Comparison of ENCODE assay signal across 34 cellular contexts in genomic region chr11:123694551-123694950, GRCh38. TPM values are rescaled to one million over a fixed set of nuclear protein-coding genes. Genes with fewer than 3 reads are reported as not detected.
DNase-seq lines count a peak whose midpoint lies in the region; ATAC-seq and TF ChIP-seq lines count a peak whose summit lies in the region.
"Had no signal": no experiment of that assay in that cellular context is flagged by ENCODE, and none has a peak within 500 bp of the region (broad histone marks: within the 10 kb centered on the region; RNA-seq: fewer than 3 reads in every experiment).

No MANE protein-coding gene starts in this region.

- intact Hi-C loops in IMR-90 (cut with micrococcal nuclease), result no loop called here
- intact Hi-C loops in upper lobe of right lung (cut with DNase I), result no loop called here
- intact Hi-C loops in OCI-LY7 (cut with micrococcal nuclease; ENCODE audit: unreplicated experiment), result no loop called here

- no peak overlapping the region for H4K91ac ChIP-seq in IMR-90 (ENCODE audit: insufficient read depth, low read depth, low read length)

- H2AK5ac ChIP-seq in IMR-90 (ENCODE audit: low read depth, low read length) (no peak overlapping the region), mesendoderm (ENCODE audit: low read length) (no peak overlapping the region)

- H4K5ac ChIP-seq in IMR-90 (ENCODE audit: low read depth, low read length) (no peak overlapping the region), mesendoderm (ENCODE audit: low read length) (no peak overlapping the region)

- TF ChIP-seq CTCF in IMR-90 (conservative IDR thresholded peaks at IDR 0.05; ENCODE audit: low read depth, low read length), result no peak
- no peak for TF ChIP-seq CTCF in fibroblast of mammary gland (conservative IDR thresholded peaks at IDR 0.05; ENCODE audit: control insufficient read depth, insufficient read depth, low read depth, low read length)
- no peak for TF ChIP-seq CTCF in upper lobe of right lung (IDR thresholded peaks at IDR 0.05)
- no peak for TF ChIP-seq CTCF in OCI-LY7 (conservative IDR thresholded peaks at IDR 0.05; ENCODE audit: low read length)

- H4K8ac ChIP-seq in IMR-90 (ENCODE audit: low read depth in 2 of 2, low read length in 2 of 2), result no peak overlapping the region
- no peak overlapping the region for H4K8ac ChIP-seq in mesendoderm (ENCODE audit: low read depth, low read length)

- H3K9me1 ChIP-seq in IMR-90 (ENCODE audit: insufficient read depth, low read length), result no peaks in the 10 kb centered on the region

- dilution Hi-C loops in IMR-90 (cut with HindIII; ENCODE audit: low sequenced_read_pairs, unreplicated experiment), result no loop called here

- peaks cover 8% of the 10 kb centered on the region for H3K27me3 ChIP-seq in IMR-90 (ENCODE audit: control insufficient read depth, insufficient read depth, low read length)
- H3K27me3 ChIP-seq in upper lobe of right lung, result peaks cover 32% of the 10 kb centered on the region
- no peaks in the 10 kb centered on the region for H3K27me3 ChIP-seq in mesendoderm (ENCODE audit: insufficient read depth, low read length, poor library complexity)
- H3K27me3 ChIP-seq: ovary had no signal

- no peak overlapping the region for H2BK15ac ChIP-seq in IMR-90 (ENCODE audit: low read depth, low read length)
- no peak overlapping the region for H2BK15ac ChIP-seq in mesendoderm (replicated peaks; ENCODE audit: low read depth)

- no peak overlapping the region for H3K4me3 ChIP-seq in IMR-90 (ENCODE audit: insufficient read depth, low read depth, low read length)
- H3K4me3 ChIP-seq in fibroblast of mammary gland (ENCODE audit: control insufficient read depth, low read depth, low read length), result no peak overlapping the region
- H3K4me3 ChIP-seq in upper lobe of right lung, result no peak overlapping the region
- no peak overlapping the region for H3K4me3 ChIP-seq in OCI-LY7 (ENCODE audit: low read depth, low read length, poor library complexity, severe bottlenecking)
- no peak overlapping the region for H3K4me3 ChIP-seq in mesendoderm (ENCODE audit: low read length)
- H3K4me3 ChIP-seq: adrenal gland, left lung, MG63, ovary, suprapubic skin had no signal

- H3K4me2 ChIP-seq in IMR-90 (ENCODE audit: low read depth, low read length) (no peak overlapping the region), OCI-LY7 (ENCODE audit: low read length) (no peak overlapping the region), mesendoderm (ENCODE audit: low read length) (no peak overlapping the region)

- no peaks in the 10 kb centered on the region for H3K9me2 ChIP-seq in OCI-LY7 (ENCODE audit: insufficient read depth, low read length)

- CTCF ChIA-PET in IMR-90 (lab: Yijun Ruan, JAX), result interaction anchor here (0.6 kb wide), 1 partner anchor 114 kb away, joined by 4 read pairs; no protein-coding TSS in a partner anchor
- CTCF ChIA-PET in OCI-LY7 (lab: Charles Lee; ENCODE audit: unreplicated experiment), result no interaction called here

- H3K79me1 ChIP-seq in IMR-90 (ENCODE audit: low read depth in 1 of 2, low read length in 2 of 2), result no peaks in the 10 kb centered on the region
- no peaks in the 10 kb centered on the region for H3K79me1 ChIP-seq in mesendoderm (ENCODE audit: low read length)

- no peak for TF ChIP-seq RAD21 in IMR-90 (IDR thresholded peaks at IDR 0.05; ENCODE audit: low read length)

- H2BK5ac ChIP-seq in IMR-90 (ENCODE audit: low read depth, low read length, poor library complexity, severe bottlenecking) (no peak overlapping the region), mesendoderm (ENCODE audit: low read length) (no peak overlapping the region)

- ATAC-seq in IMR-90 (ENCODE audit: low read depth) (no peak), upper lobe of right lung (no peak)
- ATAC-seq: left lung, SK-N-SH treated with all-trans-retinoic acid at 6 μM for 48 hours, T-helper 17 cell had no signal

- H3K36me3 ChIP-seq in IMR-90 (ENCODE audit: control insufficient read depth, insufficient read depth, low read length), result no peaks in the 10 kb centered on the region
- H3K36me3 ChIP-seq in upper lobe of right lung, result no peaks in the 10 kb centered on the region
- no peaks in the 10 kb centered on the region for H3K36me3 ChIP-seq in OCI-LY7 (ENCODE audit: insufficient read depth, low read length)
- no peaks in the 10 kb centered on the region for H3K36me3 ChIP-seq in mesendoderm (ENCODE audit: control insufficient read depth, insufficient read depth, low read length)
- H3K36me3 ChIP-seq: adrenal gland, left lung, MG63, ovary, suprapubic skin had no signal

- H2BK120ac ChIP-seq in IMR-90 (ENCODE audit: low read depth, low read length) (no peak overlapping the region), mesendoderm (ENCODE audit: low read depth, low read length) (no peak overlapping the region)

- no peaks in the 10 kb centered on the region for H3K4me1 ChIP-seq in IMR-90 (ENCODE audit: control insufficient read depth, insufficient read depth, low read length)
- no peaks in the 10 kb centered on the region for H3K4me1 ChIP-seq in upper lobe of right lung
- H3K4me1 ChIP-seq in OCI-LY7 (ENCODE audit: insufficient read depth, low read length, poor library complexity, severe bottlenecking), result no peaks in the 10 kb centered on the region
- H3K4me1 ChIP-seq in mesendoderm (ENCODE audit: control insufficient read depth, low read depth, low read length), result no peaks in the 10 kb centered on the region
- H3K4me1 ChIP-seq: adrenal gland, left lung, suprapubic skin had no signal

- H3K27ac ChIP-seq in IMR-90 (ENCODE audit: insufficient read depth, low read length) (no peak overlapping the region), upper lobe of right lung (no peak overlapping the region), OCI-LY7 (ENCODE audit: low read depth, low read length, poor library complexity, severe bottlenecking) (no peak overlapping the region), mesendoderm (ENCODE audit: low read depth, low read length) (no peak overlapping the region)
- H3K27ac ChIP-seq: adrenal gland, left lung, ovary, suprapubic skin had no signal

- no peak overlapping the region for H3K23ac ChIP-seq in IMR-90 (ENCODE audit: low read depth, low read length)
- H3K23ac ChIP-seq in mesendoderm (ENCODE audit: low read length), result no peak overlapping the region

- H3K79me2 ChIP-seq in OCI-LY7 (ENCODE audit: insufficient read depth, low read depth, low read length), result no peaks in the 10 kb centered on the region
- no peaks in the 10 kb centered on the region for H3K79me2 ChIP-seq in mesendoderm (ENCODE audit: control insufficient read depth, insufficient read depth, low read length)

- H3K4ac ChIP-seq in IMR-90 (ENCODE audit: low read depth, low read length) (no peak overlapping the region), mesendoderm (ENCODE audit: low read depth, low read length) (no peak overlapping the region)

- DNase-seq in EH (ENCODE audit: low read depth) (peak; percentile 11), IMR-90 (no peak), OCI-M1 (lab: John Stamatoyannopoulos, UW) (peak; percentile 60), fibroblast of mammary gland (ENCODE audit: low read depth) (peak; percentile 28), upper lobe of right lung (no peak), OCI-LY7 (ENCODE audit: low spot score) (no peak), NCI-H2029 treated with DMSO at 0.1 percent for 48 hours (lab: John Stamatoyannopoulos, UW) (no peak), mesendoderm (no peak)
- DNase-seq: activated CD4-positive, alpha-beta memory T cell treated with anti-CD3 and anti-CD28 coated beads, Interleukin-2, amount 10 ng/mL, durations not matched to agents 7 days and 5 days; activated CD4-positive, alpha-beta T cell treated with anti-CD3 and anti-CD28 coated beads for 1 hour; activated CD8-positive, alpha-beta memory T cell treated with anti-CD3 and anti-CD28 coated beads, Interleukin-2, amount 50 U/mL, for 4 hours; activated naive CD4-positive, alpha-beta T cell treated with Interleukin-2 at 50 U/mL for 16 hours; adrenal gland; Calu3; CD4-positive, CD25-positive, alpha-beta regulatory T cell; H7; islet precursor cell; KG1; left lung; mesenchymal stem cell; MG63; NCI-H1436; NCI-H2107; NCI-H446 treated with DMSO at 0.1 percent for 48 hours; ovary; Right ventricle myocardium superior; stimulated activated naive CD4-positive, alpha-beta T cell; T-helper 17 cell had no signal

- no peak overlapping the region for H3K9ac ChIP-seq in IMR-90 (ENCODE audit: low read depth, low read length)
- no peak overlapping the region for H3K9ac ChIP-seq in mesendoderm (ENCODE audit: low read length)

- H3K18ac ChIP-seq in IMR-90 (ENCODE audit: low read depth, low read length), result no peak overlapping the region
- no peak overlapping the region for H3K18ac ChIP-seq in mesendoderm (ENCODE audit: low read length)

- no peaks in the 10 kb centered on the region for H3K9me3 ChIP-seq in IMR-90 (ENCODE audit: control insufficient read depth, insufficient read depth, low read length)
- no peaks in the 10 kb centered on the region for H3K9me3 ChIP-seq in upper lobe of right lung
- no peaks in the 10 kb centered on the region for H3K9me3 ChIP-seq in OCI-LY7 (ENCODE audit: low read length)
- H3K9me3 ChIP-seq: adrenal gland, left lung, MG63, ovary, suprapubic skin had no signal

- POLR2A ChIA-PET in IMR-90 (lab: Charles Lee; ENCODE audit: unreplicated experiment), result no interaction called here
- POLR2A ChIA-PET in OCI-LY7 (lab: Charles Lee), result interaction anchor here (1.1 kb wide), 1 partner anchor 8 kb away, joined by 3 read pairs; no protein-coding TSS in a partner anchor

- in situ Hi-C loops in IMR-90 (cut with MboI; ENCODE audit: low sequenced_read_pairs), result no loop called here

- no peak overlapping the region for H2BK20ac ChIP-seq in IMR-90 (ENCODE audit: low read depth, low read length)

- no TSS peak for BruUV-seq in IMR-90 (replicated peaks; lab: Mats Ljungman, UMichigan)
- no TSS peak for BruUV-seq in OCI-LY7 (replicated peaks; lab: Mats Ljungman, UMichigan)

- no peak for TF ChIP-seq POLR2A in IMR-90 (IDR thresholded peaks at IDR 0.05; ENCODE audit: low read depth, low read length)

- H2AK9ac ChIP-seq in IMR-90 (replicated peaks; ENCODE audit: low read depth, low read length, poor library complexity), result no peak overlapping the region

- no peaks in the 10 kb centered on the region for H4K20me1 ChIP-seq in IMR-90 (ENCODE audit: insufficient read depth, low read length)
- H4K20me1 ChIP-seq in OCI-LY7 (ENCODE audit: insufficient read depth, low read length), result no peaks in the 10 kb centered on the region

- no CpG with 5 or more reads among the region's 2 CpGs for WGBS in IMR-90 (ENCODE audit: extremely low coverage in 2 of 2, insufficient read length in 1 of 2), 2 experiments
- no CpG with 5 or more reads among the region's 2 CpGs for whole genome bisulfite sequencing in mesendoderm (ENCODE audit: extremely low coverage, insufficient coverage, low lambda C conversion rate)

- no peak overlapping the region for H3K56ac ChIP-seq in IMR-90 (ENCODE audit: extremely low read depth, insufficient read depth, low read length)
- no peak overlapping the region for H3K56ac ChIP-seq in mesendoderm (ENCODE audit: low read length)

- H2AFZ ChIP-seq in IMR-90 (replicated peaks; ENCODE audit: low read length, poor library complexity), result no peak overlapping the region
- H2AFZ ChIP-seq in OCI-LY7 (ENCODE audit: low read length), result no peak overlapping the region

- H3K14ac ChIP-seq in IMR-90 (replicated peaks; ENCODE audit: low read depth, low read length), result no peak overlapping the region

RNA-seq across cellular contexts. Expression of gene SCN3B, which starts 40.1 kb away (rescaled TPM):
- total RNA-seq in IMR-90 (2012; rRNA removed) (under 0.01 TPM in 2 replicates), upper lobe of right lung (3.2 TPM), OCI-LY7 (2022) (not detected in 2 replicates)
- polyA plus RNA-seq in IMR-90 (2012; rRNA removed), result 0.03 and 0.04 TPM in 2 replicates
- 0.03 TPM in 2 replicates for polyA plus RNA-seq in IMR-90 (2012; cell fraction: cytosol; rRNA removed)
- 0.08 and 0.10 TPM in 2 replicates for polyA plus RNA-seq in IMR-90 (2012; cell fraction: nucleus; rRNA removed; ENCODE audit: low replicate concordance)
- total RNA-seq in OCI-LY7 (2014; rRNA removed; shearing (Covaris generic)), result not detected in 2 replicates
- 0.53 TPM for polyA plus RNA-seq in mesendoderm (2013, experiment 1 of 2)
- polyA plus RNA-seq in mesendoderm (2013, experiment 2 of 2), result 0.66 TPM
- total RNA-seq: CD4-positive, CD25-positive, alpha-beta regulatory T cell; T-helper 17 cell had no signal

RNA-seq across cellular contexts. Expression of gene ZNF202, which starts 46.9 kb away (rescaled TPM):
- total RNA-seq in IMR-90 (2012; rRNA removed), result 8.2 and 9.2 TPM in 2 replicates
- 6.3 and 7.7 TPM in 2 replicates for polyA plus RNA-seq in IMR-90 (2012; rRNA removed)
- 2.6 and 3.8 TPM in 2 replicates for polyA plus RNA-seq in IMR-90 (2012; cell fraction: cytosol; rRNA removed)
- polyA plus RNA-seq in IMR-90 (2012; cell fraction: nucleus; rRNA removed; ENCODE audit: low replicate concordance), result 15.0 and 31.8 TPM in 2 replicates
- total RNA-seq in upper lobe of right lung, result 9.6 TPM
- 15.9 and 19.6 TPM in 2 replicates for total RNA-seq in OCI-LY7 (2014; rRNA removed; shearing (Covaris generic))
- total RNA-seq in OCI-LY7 (2022), result 15.5 and 16.7 TPM in 2 replicates
- 16.8 TPM for polyA plus RNA-seq in mesendoderm (2013, experiment 1 of 2)
- 18.7 TPM for polyA plus RNA-seq in mesendoderm (2013, experiment 2 of 2)

RNA-seq across cellular contexts. Expression of gene OR6X1, which starts 59.8 kb away (rescaled TPM):
- total RNA-seq in IMR-90 (2012; rRNA removed) (not detected in 2 replicates), upper lobe of right lung (not detected), OCI-LY7 (2022) (not detected in 2 replicates)
- polyA plus RNA-seq in IMR-90 (2012; rRNA removed), result not detected in 2 replicates
- not detected in 2 replicates for polyA plus RNA-seq in IMR-90 (2012; cell fraction: cytosol; rRNA removed)
- not detected in 2 replicates for polyA plus RNA-seq in IMR-90 (2012; cell fraction: nucleus; rRNA removed; ENCODE audit: low replicate concordance)
- not detected in 2 replicates for total RNA-seq in OCI-LY7 (2014; rRNA removed; shearing (Covaris generic))
- not detected for polyA plus RNA-seq in mesendoderm (2013, experiment 1 of 2)
- not detected for polyA plus RNA-seq in mesendoderm (2013, experiment 2 of 2)
- total RNA-seq: activated CD4-positive, alpha-beta memory T cell treated with anti-CD3 and anti-CD28 coated beads, Interleukin-2, amount 10 ng/mL, durations not matched to agents 7 days and 5 days; adrenal gland; Calu3; CD4-positive, CD25-positive, alpha-beta regulatory T cell; endothelial cell of umbilical vein; H7; left lung; neural crest cell; ovary; Right ventricle myocardium superior; skeletal muscle tissue; suprapubic skin; T-helper 17 cell; ureter had no signal
- polyA plus RNA-seq: adrenal gland; CD4-positive, CD25-positive, alpha-beta regulatory T cell; endothelial cell of umbilical vein; ovary had no signal

Comparison
In these comparisons a context has a peak if more than half of its experiments do, and no peak if none do; other contexts are left out.
1. DNase-seq: peak in EH (single experiment), OCI-M1 (single experiment) and fibroblast of mammary gland (single experiment); none in IMR-90 (single experiment), upper lobe of right lung (single experiment), OCI-LY7 (single experiment), NCI-H2029 treated with DMSO at 0.1 percent for 48 hours (single experiment) and mesendoderm (single experiment).